2 cellular contexts compared by ENCODE assay signal in genomic region chr9:7001571-7001970, GRCh38.
TF ChIP-seq lines count a peak whose summit lies in the region.

No MANE protein-coding gene starts in this region.

TF ChIP-seq in HepG2, 621 proteins besides CTCF, POLR2A, EP300 and RAD21:
- TF ChIP-seq MTA1 (CRISPR knock-in tag; IDR thresholded peaks at IDR 0.05; ENCODE audit: borderline replicate concordance): no peak
- no peak for TF ChIP-seq ZNF784 (CRISPR knock-in tag; IDR thresholded peaks at IDR 0.05; ENCODE audit: borderline replicate concordance)
- 0 out of 2 replicates have a peak, but pooled peaks have one; percentile 30 for TF ChIP-seq ATF7 (IDR thresholded peaks at IDR 0.05)
- TF ChIP-seq ATF7 (CRISPR knock-in tag; IDR thresholded peaks at IDR 0.05): no peak
- no peak for TF ChIP-seq GTF2F1 (IDR thresholded peaks at IDR 0.05; ENCODE audit: low read length)
TF ChIP-seq in HepG2: peak in this region for 1.

TF ChIP-seq in K562, 482 proteins besides CTCF, POLR2A, EP300 and RAD21:
- TF ChIP-seq CEBPG (CRISPR knock-in tag; IDR thresholded peaks at IDR 0.05): no peak
- peak; percentile 35 to 84; a peak in 2 of 4 replicates for TF ChIP-seq CEBPG (tag; conservative IDR thresholded peaks at IDR 0.05 in 1 of 2, IDR thresholded peaks at IDR 0.05 in 1 of 2)
- TF ChIP-seq SMAD4 (CRISPR knock-in tag; conservative IDR thresholded peaks at IDR 0.05): 0 out of 2 replicates have a peak, but pooled peaks have one; percentile 25
- TF ChIP-seq E2F4 (CRISPR knock-in tag; IDR thresholded peaks at IDR 0.05; ENCODE audit: low read depth): no peak
- TF ChIP-seq ATF3 (IDR thresholded peaks at IDR 0.05): peak; percentile 61
- no peak for TF ChIP-seq ATF3 (CRISPR knock-in tag; conservative IDR thresholded peaks at IDR 0.05)
- TF ChIP-seq ZNF445 (CRISPR knock-in tag; IDR thresholded peaks at IDR 0.05; ENCODE audit: low read depth): no peak
- TF ChIP-seq GABPB1 (CRISPR knock-in tag; IDR thresholded peaks at IDR 0.05): no peak
- TF ChIP-seq STAT5B (CRISPR knock-in tag; IDR thresholded peaks at IDR 0.05): no peak
- no peak for TF ChIP-seq KAT8 (IDR thresholded peaks at IDR 0.05; ENCODE audit: low read depth)
- no peak for TF ChIP-seq ZFPM2 (CRISPR knock-in tag; IDR thresholded peaks at IDR 0.05)
- no peak for TF ChIP-seq ZBTB11 (CRISPR knock-in tag; IDR thresholded peaks at IDR 0.05)
- no peak for TF ChIP-seq SUPT5H (IDR thresholded peaks at IDR 0.05)
- TF ChIP-seq ZC3H11A (IDR thresholded peaks at IDR 0.05; ENCODE audit: low read depth, low read length): no peak
- TF ChIP-seq ZNF280B (CRISPR knock-in tag; IDR thresholded peaks at IDR 0.05): no peak
- TF ChIP-seq FUS (optimal IDR thresholded peaks at IDR 0.05; ENCODE audit: low read depth, low read length): no peak
- no peak for TF ChIP-seq ZNF124 (CRISPR knock-in tag; IDR thresholded peaks at IDR 0.05)
- TF ChIP-seq ZEB2 (IDR thresholded peaks at IDR 0.05): no peak
- no peak for TF ChIP-seq KLF6 (CRISPR knock-in tag; IDR thresholded peaks at IDR 0.05; ENCODE audit: borderline replicate concordance)
- TF ChIP-seq ZNF140 (CRISPR knock-in tag; IDR thresholded peaks at IDR 0.05): no peak
- no peak for TF ChIP-seq ZNF512 (tag; IDR thresholded peaks at IDR 0.05)
- no peak for TF ChIP-seq BRF2 (IDR thresholded peaks at IDR 0.05; ENCODE audit: borderline replicate concordance, insufficient read depth, insufficient read length)
- TF ChIP-seq ZNF766 (CRISPR knock-in tag; conservative IDR thresholded peaks at IDR 0.05): no peak
- no peak for TF ChIP-seq BRCA1 (IDR thresholded peaks at IDR 0.05)
- TF ChIP-seq BRCA1 (CRISPR knock-in tag; IDR thresholded peaks at IDR 0.05): no peak
- TF ChIP-seq THAP7 (CRISPR knock-in tag; IDR thresholded peaks at IDR 0.05): no peak
- TF ChIP-seq CHAMP1 (IDR thresholded peaks at IDR 0.05): no peak
- no peak for TF ChIP-seq ERF (CRISPR knock-in tag; IDR thresholded peaks at IDR 0.05)
- no peak for TF ChIP-seq USF1 (CRISPR knock-in tag; IDR thresholded peaks at IDR 0.05)
- TF ChIP-seq FOXP1 (CRISPR knock-in tag; IDR thresholded peaks at IDR 0.05): no peak
- no peak for TF ChIP-seq HIVEP1 (CRISPR knock-in tag; IDR thresholded peaks at IDR 0.05)
- no peak for TF ChIP-seq KHSRP (IDR thresholded peaks at IDR 0.05)
- peak; percentile 16; the same call in 1 of the 2 replicates for TF ChIP-seq ZNF384 (IDR thresholded peaks at IDR 0.05; ENCODE audit: low read depth, low read length)
- TF ChIP-seq SETDB1 (IDR thresholded peaks at IDR 0.05; ENCODE audit: low read length): no peak
